In genomic region chr11:9672288-9672916, GRCh38 we compare ENCODE assay signal across 18 cellular contexts.
"Had no signal": no experiment of that assay in that cellular context is flagged by ENCODE, and none has a peak within 500 bp of the region (broad histone marks: within the 10 kb centered on the region; RNA-seq: fewer than 3 reads in every experiment).

No MANE protein-coding gene starts in this region.

- H3K9me3 ChIP-seq: ascending aorta, right atrium auricular region, thoracic aorta had no signal

- H3K4me2 ChIP-seq: smooth muscle cell had no signal

- H3K36me3 Mint-ChIP-seq: activated naive CD4-positive, alpha-beta T cell treated with anti-CD3 and anti-CD28 coated beads, Interleukin-2, amount 50 U/mL, for 24 hours; naive thymus-derived CD8-positive, alpha-beta T cell had no signal

- H3K4me3 ChIP-seq: ascending aorta, dorsolateral prefrontal cortex, lung, right atrium auricular region, smooth muscle cell, thoracic aorta had no signal

- H3K36me3 ChIP-seq: ascending aorta, right atrium auricular region, thoracic aorta had no signal

- H3K27me3 ChIP-seq: ascending aorta, dorsolateral prefrontal cortex, right atrium auricular region had no signal

- H3K27ac Mint-ChIP-seq: activated naive CD4-positive, alpha-beta T cell treated with anti-CD3 and anti-CD28 coated beads, Interleukin-2, amount 50 U/mL, for 24 hours; activated T-helper 1 cell treated with anti-CD3 and anti-CD28 coated beads, Interleukin-12 subunit alpha, Interleukin-12 subunit beta, Interleukin-2, Interleukin-4 antibody, amounts not matched to agents 30 ng/mL and 10 ng/mL and 1 ng/mL, durations not matched to agents 14 hours and 24 hours and 36 hours; T-helper 2 cell treated with Interferon-gamma antibody and Interleukin-4, amounts not matched to agents 5 μg/mL and 100 μg/mL, for 36 hours had no signal

- H3K4me3 Mint-ChIP-seq: activated naive CD4-positive, alpha-beta T cell treated with anti-CD3 and anti-CD28 coated beads, Interleukin-2, amount 50 U/mL, for 24 hours; activated T-helper 1 cell treated with anti-CD3 and anti-CD28 coated beads, Interleukin-12 subunit alpha, Interleukin-12 subunit beta, Interleukin-2, Interleukin-4 antibody, amounts not matched to agents 30 ng/mL and 10 ng/mL and 1 ng/mL, durations not matched to agents 14 hours and 24 hours and 36 hours; naive thymus-derived CD8-positive, alpha-beta T cell; T-helper 2 cell treated with Interferon-gamma antibody and Interleukin-4, amounts not matched to agents 5 μg/mL and 100 μg/mL, for 36 hours had no signal

- H3K4me1 Mint-ChIP-seq: activated naive CD4-positive, alpha-beta T cell treated with anti-CD3 and anti-CD28 coated beads, Interleukin-2, amount 50 U/mL, for 24 hours had no signal

- DNase-seq: activated CD4-positive, alpha-beta T cell treated with anti-CD3 and anti-CD28 coated beads, Interleukin-2, amount 50 U/mL, for 48 hours; activated CD8-positive, alpha-beta memory T cell treated with anti-CD3 and anti-CD28 coated beads, Interleukin-2, amount 50 U/mL, for 4 hours; dorsolateral prefrontal cortex; hippocampal formation; naive thymus-derived CD8-positive, alpha-beta T cell; nucleus accumbens; stimulated activated CD4-positive, alpha-beta T cell treated with anti-CD3 and anti-CD28 coated beads, Interleukin-2, amount 100 ng/mL, for 24 hours; stimulated activated naive CD4-positive, alpha-beta T cell treated with Interleukin-2 at 50 U/mL for 16 hours; SW 1271 had no signal

- H3K27ac ChIP-seq: ascending aorta, right atrium auricular region, thoracic aorta had no signal

- H3K4me1 ChIP-seq: right atrium auricular region had no signal

- H3K9me3 Mint-ChIP-seq: activated naive CD4-positive, alpha-beta T cell treated with anti-CD3 and anti-CD28 coated beads, Interleukin-2, amount 50 U/mL, for 24 hours; activated T-helper 1 cell treated with anti-CD3 and anti-CD28 coated beads, Interleukin-12 subunit alpha, Interleukin-12 subunit beta, Interleukin-2, Interleukin-4 antibody, amounts not matched to agents 30 ng/mL and 10 ng/mL and 1 ng/mL, durations not matched to agents 14 hours and 24 hours and 36 hours; naive thymus-derived CD8-positive, alpha-beta T cell; T-helper 2 cell treated with Interferon-gamma antibody and Interleukin-4, amounts not matched to agents 5 μg/mL and 100 μg/mL, for 36 hours had no signal

- ATAC-seq: activated CD4-positive, CD25-positive, alpha-beta regulatory T cell treated with anti-CD3 and anti-CD28 coated beads, Interleukin-2, amount 50 U/mL, for 24 hours; naive thymus-derived CD8-positive, alpha-beta T cell had no signal
